Comparison of ENCODE assay signal across 17 cellular contexts in the genomic region with DNA sequence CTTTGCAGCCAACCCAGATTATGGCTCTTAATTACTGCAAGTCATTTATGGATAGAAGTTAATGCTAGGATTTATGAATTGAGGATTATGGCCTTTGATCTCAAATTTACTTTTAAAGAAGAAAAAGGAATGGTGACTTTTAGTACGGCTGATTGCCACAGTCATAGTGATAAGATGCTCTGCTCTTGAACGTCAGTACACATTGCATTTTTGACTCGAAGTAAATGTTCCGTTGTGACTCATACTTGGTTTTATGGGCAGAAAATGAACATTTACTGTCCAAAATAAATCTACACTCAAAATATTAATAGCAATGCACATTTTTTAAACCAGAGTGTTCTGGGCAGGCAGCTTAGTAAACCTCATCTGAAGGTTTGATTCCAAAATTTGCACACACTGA. TPM values are rescaled to one million over a fixed set of nuclear protein-coding genes. Genes with fewer than 3 reads are reported as not detected.
DNase-seq lines count a peak whose midpoint lies in the region; ATAC-seq and TF ChIP-seq lines count a peak whose summit lies in the region.
"Had no signal": no experiment of that assay in that cellular context is flagged by ENCODE, and none has a peak within 500 bp of the region (broad histone marks: within the 10 kb centered on the region; RNA-seq: fewer than 3 reads in every experiment).

No MANE protein-coding gene starts in this region.

- TF ChIP-seq CTCF in AG09309 (IDR thresholded peaks at IDR 0.05; ENCODE audit: control insufficient read depth, insufficient read depth, low read depth, low read length, missing control alignments) (no peak), PC-3 (conservative IDR thresholded peaks at IDR 0.05; ENCODE audit: low read depth, low read length) (no peak), epithelial cell of proximal tubule (conservative IDR thresholded peaks at IDR 0.05; ENCODE audit: low read depth, low read length) (no peak), nephron progenitor cell (IDR thresholded peaks at IDR 0.05) (no peak)

- H2AFZ ChIP-seq in PC-3 (ENCODE audit: low read length): no peak overlapping the region

- no peaks in the 10 kb centered on the region for H3K79me2 ChIP-seq in PC-3 (ENCODE audit: low read length)

- no peaks in the 10 kb centered on the region for H3K9me3 ChIP-seq in PC-3 (ENCODE audit: low read length)
- H3K9me3 ChIP-seq: BE2C had no signal

- BruUV-seq in PC-3 (replicated peaks; lab: Mats Ljungman, UMichigan): no TSS peak

- H3F3A ChIP-seq in PC-3 (ENCODE audit: low read length, unreplicated experiment): peaks cover 14% of the 10 kb centered on the region

- H3K4me3 Mint-ChIP-seq in nephron progenitor cell: peak overlapping the region; percentile 84
- H3K4me3 Mint-ChIP-seq: activated CD4-positive, alpha-beta memory T cell treated with anti-CD3 and anti-CD28 coated beads for 36 hours; activated naive CD4-positive, alpha-beta T cell treated with anti-CD3 and anti-CD28 coated beads, Interleukin-2, amount 10 ng/mL, durations not matched to agents 7 days and 5 days; immature natural killer cell; T-helper 1 cell treated with Interleukin-12 subunit alpha and Interleukin-12 subunit beta and Interleukin-4 antibody, amounts not matched to agents 30 μg/mL and 1 μg/mL, for 36 hours had no signal

- CTCF ChIA-PET in PC-3 (lab: Charles Lee): no interaction called here

- H3K9ac ChIP-seq in PC-3 (ENCODE audit: low read length): 0 out of 2 replicates have a peak overlapping the region, but pooled peaks have one; percentile 5

- H3K36me3 ChIP-seq in PC-3 (ENCODE audit: low read depth, low read length): no peaks in the 10 kb centered on the region
- H3K36me3 ChIP-seq: BE2C had no signal

- intact Hi-C loops in PC-3 (cut with micrococcal nuclease): loop anchor here (5.0 kb wide), 2 partner anchors 68 to 82 kb away; no protein-coding TSS in a partner anchor

- H3K9me2 ChIP-seq in PC-3 (replicated peaks; ENCODE audit: low read length): no peaks in the 10 kb centered on the region

- peaks cover 54% of the 10 kb centered on the region for H3K4me1 ChIP-seq in PC-3 (ENCODE audit: insufficient read depth, low read length)
- H3K4me1 ChIP-seq: BE2C had no signal

- H3K27ac ChIP-seq in PC-3 (ENCODE audit: low read length): peak overlapping the region; percentile 56

- peaks cover 1% of the 10 kb centered on the region for H3K36me3 Mint-ChIP-seq in nephron progenitor cell (ENCODE audit: low read depth)
- H3K36me3 Mint-ChIP-seq: activated CD4-positive, alpha-beta memory T cell treated with anti-CD3 and anti-CD28 coated beads for 36 hours; activated naive CD4-positive, alpha-beta T cell treated with anti-CD3 and anti-CD28 coated beads, Interleukin-2, amount 10 ng/mL, durations not matched to agents 7 days and 5 days; immature natural killer cell had no signal

- peak overlapping the region; percentile 59 for H3K4me3 ChIP-seq in AG09309 (ENCODE audit: control insufficient read depth, low read depth, low read length)
- no peak overlapping the region; the same call in 1 of the 2 replicates for H3K4me3 ChIP-seq in PC-3 (ENCODE audit: low read length)
- peak overlapping the region; percentile 51 for H3K4me3 ChIP-seq in epithelial cell of proximal tubule (ENCODE audit: low read depth, low read length)

- peak overlapping the region; percentile 42 for H3K4me2 ChIP-seq in PC-3 (ENCODE audit: low read length)

- peaks cover 11% of the 10 kb centered on the region for H3K9me3 Mint-ChIP-seq in nephron progenitor cell
- H3K9me3 Mint-ChIP-seq: activated CD4-positive, alpha-beta memory T cell treated with anti-CD3 and anti-CD28 coated beads for 36 hours; activated naive CD4-positive, alpha-beta T cell treated with anti-CD3 and anti-CD28 coated beads, Interleukin-2, amount 10 ng/mL, durations not matched to agents 7 days and 5 days; T-helper 1 cell treated with Interleukin-12 subunit alpha and Interleukin-12 subunit beta and Interleukin-4 antibody, amounts not matched to agents 30 μg/mL and 1 μg/mL, for 36 hours had no signal

- no peak overlapping the region for H3K27ac Mint-ChIP-seq in nephron progenitor cell
- H3K27ac Mint-ChIP-seq: activated CD4-positive, alpha-beta memory T cell treated with anti-CD3 and anti-CD28 coated beads for 36 hours; activated naive CD4-positive, alpha-beta T cell treated with anti-CD3 and anti-CD28 coated beads, Interleukin-2, amount 10 ng/mL, durations not matched to agents 7 days and 5 days; immature natural killer cell; T-helper 1 cell treated with Interleukin-12 subunit alpha and Interleukin-12 subunit beta and Interleukin-4 antibody, amounts not matched to agents 30 μg/mL and 1 μg/mL, for 36 hours had no signal

- DNase-seq in AG09309 (ENCODE audit: low read depth) (peak; percentile 52), PC-3 (peak; percentile 60), epithelial cell of proximal tubule (ENCODE audit: low read depth) (no peak), nephron progenitor cell (no peak), NCI-H1694 treated with DMSO at 0.1 percent for 48 hours (lab: John Stamatoyannopoulos, UW) (no peak), erythroblast (lab: John Stamatoyannopoulos, UW) (no peak), SK-N-DZ (ENCODE audit: low spot score) (no peak)
- DNase-seq: activated CD4-positive, alpha-beta memory T cell treated with anti-CD3 and anti-CD28 coated beads for 36 hours; activated naive CD4-positive, alpha-beta T cell treated with anti-CD3 and anti-CD28 coated beads, Interleukin-2, amount 10 ng/mL, durations not matched to agents 7 days and 5 days; BE2C; effector memory CD4-positive, alpha-beta T cell; immature natural killer cell; NCI-H1436; stimulated activated naive CD4-positive, alpha-beta T cell treated with Interleukin-2 at 50 U/mL for 16 hours had no signal

- POLR2A ChIA-PET in PC-3 (lab: Charles Lee; ENCODE audit: unreplicated experiment): no interaction called here

- H3K27me3 ChIP-seq in PC-3 (ENCODE audit: low read length): no peaks in the 10 kb centered on the region
- H3K27me3 ChIP-seq: BE2C had no signal

- no peak for TF ChIP-seq POLR2A in erythroblast (IDR thresholded peaks at IDR 0.05; ENCODE audit: low read length)

- no peaks in the 10 kb centered on the region for H4K20me1 ChIP-seq in PC-3 (ENCODE audit: low read length)

- peak; percentile 34 for ATAC-seq in PC-3
- no peak for ATAC-seq in HG03095 (IDR thresholded peaks at IDR 0.05; ENCODE audit: unreplicated experiment)

- peaks cover 4% of the 10 kb centered on the region for H3K27me3 Mint-ChIP-seq in nephron progenitor cell (ENCODE audit: low read depth, poor library complexity)

- H3K4me1 Mint-ChIP-seq in nephron progenitor cell: peaks cover 35% of the 10 kb centered on the region
- H3K4me1 Mint-ChIP-seq: activated naive CD4-positive, alpha-beta T cell treated with anti-CD3 and anti-CD28 coated beads, Interleukin-2, amount 10 ng/mL, durations not matched to agents 7 days and 5 days; immature natural killer cell had no signal

RNA-seq across cellular contexts. Expression of gene ADAMTSL1, which starts 0.8 kb away (rescaled TPM):
- total RNA-seq in PC-3 (2014; rRNA removed) (0.26 TPM in 1 of 2 replicates, not detected in the other), epithelial cell of proximal tubule (2.8 and 4.6 TPM in 2 replicates)
- 6.4 and 8.4 TPM in 2 replicates for polyA plus RNA-seq in SK-N-DZ (2014; cell fraction: cytosol; rRNA removed)
- 11.0 and 20.1 TPM in 2 replicates for polyA plus RNA-seq in SK-N-DZ (2014; cell fraction: nucleus; rRNA removed)
- total RNA-seq: activated CD4-positive, alpha-beta memory T cell treated with anti-CD3 and anti-CD28 coated beads for 36 hours; HT-29 had no signal
- polyA plus RNA-seq: immature natural killer cell had no signal

Comparison
In these comparisons a context has a peak if more than half of its experiments do, and no peak if none do; other contexts are left out.
1. DNase-seq: peak in AG09309 (single experiment) and PC-3 (single experiment); none in epithelial cell of proximal tubule (single experiment), nephron progenitor cell (single experiment), NCI-H1694 treated with DMSO at 0.1 percent for 48 hours (single experiment), erythroblast (0 of 2) and SK-N-DZ (single experiment).